Comparison of ENCODE assay signal across 1 cellular context in genomic region chr1:235011599-235012435, GRCh38.
TF ChIP-seq lines count a peak whose summit lies in the region.

No MANE protein-coding gene starts in this region.

TF ChIP-seq in K562, 482 proteins besides CTCF, POLR2A, EP300 and RAD21 (continued from another document and continues in another):
- TF ChIP-seq HDAC1 (IDR thresholded peaks at IDR 0.05) (peak in 1 of 2 experiments; percentile 50; a peak in 1 of 4 replicates), C11orf30 (IDR thresholded peaks at IDR 0.05; ENCODE audit: low read depth) (peak; percentile 83), SMARCE1 (IDR thresholded peaks at IDR 0.05) (peak; percentile 90), ZNF511 (CRISPR knock-in tag; IDR thresholded peaks at IDR 0.05) (0 out of 2 replicates have a peak, but pooled peaks have one; percentile 5), BRCA1 (IDR thresholded peaks at IDR 0.05) (no peak), BRCA1 (CRISPR knock-in tag; IDR thresholded peaks at IDR 0.05) (no peak), VEZF1 (CRISPR knock-in tag; IDR thresholded peaks at IDR 0.05) (no peak; the same call in none of the 2 replicates), NFXL1 (CRISPR knock-in tag; IDR thresholded peaks at IDR 0.05) (peak; percentile 67; the same call in 1 of the 2 replicates), ZNF175 (CRISPR knock-in tag; IDR thresholded peaks at IDR 0.05; ENCODE audit: low read depth) (peak; percentile 66; the same call in 1 of the 2 replicates), NFRKB (IDR thresholded peaks at IDR 0.05; ENCODE audit: low read depth) (no peak), ZNF589 (CRISPR knock-in tag; IDR thresholded peaks at IDR 0.05; ENCODE audit: low read depth) (0 out of 2 replicates have a peak, but pooled peaks have one; percentile 26), CBFA2T2 (conservative IDR thresholded peaks at IDR 0.05) (peak; percentile 57), ATF7 (IDR thresholded peaks at IDR 0.05) (peak; percentile 97), E2F8 (IDR thresholded peaks at IDR 0.05; ENCODE audit: low read depth, partially characterized antibody) (peak; percentile 7), ZNF253 (CRISPR knock-in tag; conservative IDR thresholded peaks at IDR 0.05) (no peak), IRF1 (CRISPR knock-in tag; IDR thresholded peaks at IDR 0.05; ENCODE audit: borderline replicate concordance) (no peak), TFE3 (CRISPR knock-in tag; IDR thresholded peaks at IDR 0.05) (no peak), FOXP1 (CRISPR knock-in tag; IDR thresholded peaks at IDR 0.05) (peak; percentile 73; the same call in 1 of the 2 replicates), SRF (CRISPR knock-in tag; IDR thresholded peaks at IDR 0.05) (0 out of 4 replicates have a peak, but pooled peaks of 1 of the 2 experiments have one; percentile 52), CBFB (CRISPR knock-in tag; IDR thresholded peaks at IDR 0.05) (peak; percentile 77), ZBTB1 (CRISPR knock-in tag; IDR thresholded peaks at IDR 0.05; ENCODE audit: borderline replicate concordance, low read depth) (no peak), ZNF311 (CRISPR knock-in tag; IDR thresholded peaks at IDR 0.05) (no peak), CBX3 (IDR thresholded peaks at IDR 0.05; ENCODE audit: borderline replicate concordance in 1 of 2, low read length in 2 of 2) (peak in 1 of 2 experiments; percentile 59; a peak in 1 of 3 replicates), HNRNPLL (IDR thresholded peaks at IDR 0.05; ENCODE audit: low read depth, low read length, poor library complexity, severe bottlenecking) (no peak), MBD2 (IDR thresholded peaks at IDR 0.05; ENCODE audit: borderline replicate concordance, low read depth) (peak; percentile 49; the same call in 1 of the 2 replicates), DPF2 (IDR thresholded peaks at IDR 0.05) (peak; percentile 88), ZNF121 (CRISPR knock-in tag; conservative IDR thresholded peaks at IDR 0.05) (no peak), ZNF140 (CRISPR knock-in tag; IDR thresholded peaks at IDR 0.05) (no peak), ILF3 (IDR thresholded peaks at IDR 0.05; ENCODE audit: borderline replicate concordance) (no peak), ZNF507 (tag; conservative IDR thresholded peaks at IDR 0.05) (no peak), CBX5 (IDR thresholded peaks at IDR 0.05; ENCODE audit: borderline replicate concordance, low read depth) (no peak), POLR2G (IDR thresholded peaks at IDR 0.05; ENCODE audit: low read depth, low read length) (peak; percentile 38; the same call in 1 of the 2 replicates), CBX8 (IDR thresholded peaks at IDR 0.05; ENCODE audit: borderline replicate concordance, extremely low read depth, low read depth, low read length, poor library complexity, severe bottlenecking) (no peak), POLR3G (IDR thresholded peaks at IDR 0.05; ENCODE audit: extremely low read depth, insufficient read length, insufficient replicate concordance) (no peak), SMARCC2 (IDR thresholded peaks at IDR 0.05; ENCODE audit: low read depth) (peak; percentile 58; the same call in 1 of the 2 replicates), DACH1 (IDR thresholded peaks at IDR 0.05; ENCODE audit: partially characterized antibody) (peak; percentile 11), NFIX (CRISPR knock-in tag; IDR thresholded peaks at IDR 0.05; ENCODE audit: low read depth) (no peak), ZNF79 (CRISPR knock-in tag; IDR thresholded peaks at IDR 0.05; ENCODE audit: low read depth) (no peak), NR4A1 (CRISPR knock-in tag; IDR thresholded peaks at IDR 0.05) (peak; percentile 83; the same call in 1 of the 2 replicates), NR4A1 (tag; IDR thresholded peaks at IDR 0.05) (no peak), ZFX (CRISPR knock-in tag; IDR thresholded peaks at IDR 0.05) (no peak), ATF1 (CRISPR knock-in tag; IDR thresholded peaks at IDR 0.05) (no peak), ATF1 (tag; IDR thresholded peaks at IDR 0.05) (peak; percentile 65), ZNF408 (CRISPR knock-in tag; IDR thresholded peaks at IDR 0.05; ENCODE audit: low read depth) (no peak), ZFP30 (CRISPR knock-in tag; IDR thresholded peaks at IDR 0.05; ENCODE audit: borderline replicate concordance) (no peak), TEAD1 (CRISPR knock-in tag; IDR thresholded peaks at IDR 0.05) (peak in 1 of 2 experiments; percentile 78; a peak in 1 of 4 replicates), MLLT1 (IDR thresholded peaks at IDR 0.05) (peak in 1 of 2 experiments; percentile 57; a peak in 1 of 4 replicates), ZNF780A (CRISPR knock-in tag; IDR thresholded peaks at IDR 0.05) (no peak), ZNF696 (CRISPR knock-in tag; conservative IDR thresholded peaks at IDR 0.05) (no peak), TAL1 (IDR thresholded peaks at IDR 0.05) (peak; percentile 9; the same call in 1 of the 2 replicates), PML (IDR thresholded peaks at IDR 0.05; ENCODE audit: low read length) (peak; percentile 45; the same call in 1 of the 2 replicates), SP2 (IDR thresholded peaks at IDR 0.05; ENCODE audit: extremely low read depth, low read depth, low read length, poor library complexity, severe bottlenecking) (no peak), ZNF280A (IDR thresholded peaks at IDR 0.05; ENCODE audit: low read depth, partially characterized antibody) (no peak), U2AF2 (optimal IDR thresholded peaks at IDR 0.05; ENCODE audit: low read depth, low read length) (no peak), ZEB2 (IDR thresholded peaks at IDR 0.05) (peak; percentile 94), TAF1 (IDR thresholded peaks at IDR 0.05; ENCODE audit: control insufficient read depth, extremely low read depth, insufficient read depth, low read length, severe bottlenecking) (peak; percentile 48), POU5F1 (IDR thresholded peaks at IDR 0.05; ENCODE audit: borderline replicate concordance, low read depth, low read length, partially characterized antibody) (peak; percentile 25), GABPA (tag; conservative IDR thresholded peaks at IDR 0.05; ENCODE audit: low read depth) (peak; percentile 58)
- TF ChIP-seq, protein P1, sequence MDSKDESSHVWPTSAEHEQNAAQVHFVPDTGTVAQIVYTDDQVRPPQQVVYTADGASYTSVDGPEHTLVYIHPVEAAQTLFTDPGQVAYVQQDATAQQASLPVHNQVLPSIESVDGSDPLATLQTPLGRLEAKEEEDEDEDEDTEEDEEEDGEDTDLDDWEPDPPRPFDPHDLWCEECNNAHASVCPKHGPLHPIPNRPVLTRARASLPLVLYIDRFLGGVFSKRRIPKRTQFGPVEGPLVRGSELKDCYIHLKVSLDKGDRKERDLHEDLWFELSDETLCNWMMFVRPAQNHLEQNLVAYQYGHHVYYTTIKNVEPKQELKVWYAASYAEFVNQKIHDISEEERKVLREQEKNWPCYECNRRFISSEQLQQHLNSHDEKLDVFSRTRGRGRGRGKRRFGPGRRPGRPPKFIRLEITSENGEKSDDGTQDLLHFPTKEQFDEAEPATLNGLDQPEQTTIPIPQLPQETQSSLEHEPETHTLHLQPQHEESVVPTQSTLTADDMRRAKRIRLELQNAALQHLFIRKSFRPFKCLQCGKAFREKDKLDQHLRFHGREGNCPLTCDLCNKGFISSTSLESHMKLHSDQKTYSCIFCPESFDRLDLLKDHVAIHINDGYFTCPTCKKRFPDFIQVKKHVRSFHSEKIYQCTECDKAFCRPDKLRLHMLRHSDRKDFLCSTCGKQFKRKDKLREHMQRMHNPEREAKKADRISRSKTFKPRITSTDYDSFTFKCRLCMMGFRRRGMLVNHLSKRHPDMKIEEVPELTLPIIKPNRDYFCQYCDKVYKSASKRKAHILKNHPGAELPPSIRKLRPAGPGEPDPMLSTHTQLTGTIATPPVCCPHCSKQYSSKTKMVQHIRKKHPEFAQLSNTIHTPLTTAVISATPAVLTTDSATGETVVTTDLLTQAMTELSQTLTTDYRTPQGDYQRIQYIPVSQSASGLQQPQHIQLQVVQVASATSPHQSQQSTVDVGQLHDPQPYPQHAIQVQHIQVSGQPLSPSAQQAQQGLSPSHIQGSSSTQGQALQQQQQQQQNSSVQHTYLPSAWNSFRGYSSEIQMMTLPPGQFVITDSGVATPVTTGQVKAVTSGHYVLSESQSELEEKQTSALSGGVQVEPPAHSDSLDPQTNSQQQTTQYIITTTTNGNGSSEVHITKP (IDR thresholded peaks at IDR 0.05; ENCODE audit: partially characterized antibody), result peak; percentile 19
- TF ChIP-seq, protein P2, sequence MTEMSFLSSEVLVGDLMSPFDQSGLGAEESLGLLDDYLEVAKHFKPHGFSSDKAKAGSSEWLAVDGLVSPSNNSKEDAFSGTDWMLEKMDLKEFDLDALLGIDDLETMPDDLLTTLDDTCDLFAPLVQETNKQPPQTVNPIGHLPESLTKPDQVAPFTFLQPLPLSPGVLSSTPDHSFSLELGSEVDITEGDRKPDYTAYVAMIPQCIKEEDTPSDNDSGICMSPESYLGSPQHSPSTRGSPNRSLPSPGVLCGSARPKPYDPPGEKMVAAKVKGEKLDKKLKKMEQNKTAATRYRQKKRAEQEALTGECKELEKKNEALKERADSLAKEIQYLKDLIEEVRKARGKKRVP (CRISPR knock-in tag; IDR thresholded peaks at IDR 0.05), result peak; percentile 51
